Comparison of ENCODE assay signal across 9 cellular contexts in the genomic region with DNA sequence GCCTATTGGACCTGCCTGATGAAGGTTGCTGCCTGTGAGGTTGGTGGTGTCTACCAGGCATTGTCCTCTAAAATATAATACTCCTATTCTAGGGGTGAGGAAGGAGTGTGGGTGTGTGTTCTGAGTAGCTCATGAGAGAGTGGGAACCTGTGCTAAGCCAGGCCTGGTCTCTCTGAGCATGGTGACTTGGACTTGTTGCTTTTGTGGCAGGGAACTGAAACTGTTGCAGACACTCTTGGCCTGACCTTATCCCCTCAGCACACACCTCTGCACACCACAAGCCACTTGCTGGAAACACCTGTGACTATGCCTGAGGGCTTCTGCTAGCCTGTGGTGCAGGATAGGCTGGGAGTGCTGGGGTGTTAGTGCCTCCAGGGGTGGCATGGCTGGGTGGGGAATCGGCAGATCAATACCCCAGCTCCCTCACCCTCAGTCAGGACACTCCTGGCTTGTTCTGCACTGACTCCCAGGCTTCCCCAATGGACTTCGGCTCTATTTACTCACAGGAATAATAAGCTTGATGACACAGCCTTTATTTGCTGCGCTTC. TPM values are rescaled to one million over a fixed set of nuclear protein-coding genes. Genes with fewer than 3 reads are reported as not detected.
DNase-seq lines count a peak whose midpoint lies in the region; ATAC-seq and FAIRE-seq lines count a peak whose summit lies in the region.
"Had no signal": no experiment of that assay in that cellular context is flagged by ENCODE, and none has a peak within 500 bp of the region (broad histone marks: within the 10 kb centered on the region; RNA-seq: fewer than 3 reads in every experiment).

No MANE protein-coding gene starts in this region.

- peaks cover 21% of the 10 kb centered on the region for H3K4me1 Mint-ChIP-seq in T-helper 2 cell treated with Interferon-gamma antibody and Interleukin-4, amounts not matched to agents 5 μg/mL and 100 μg/mL, for 36 hours (ENCODE audit: low read depth)

- ATAC-seq in HG03095 (IDR thresholded peaks at IDR 0.05; ENCODE audit: unreplicated experiment): peak; percentile 58

- H3K27ac Mint-ChIP-seq in T-helper 2 cell treated with Interferon-gamma antibody and Interleukin-4, amounts not matched to agents 5 μg/mL and 100 μg/mL, for 36 hours: peak overlapping the region; percentile 16

- H3K4me3 ChIP-seq in SJCRH30: no peak overlapping the region

- no peak overlapping the region for H3K27ac ChIP-seq in SJCRH30
- H3K27ac ChIP-seq: epithelial cell of prostate had no signal

- no peaks in the 10 kb centered on the region for H3K36me3 ChIP-seq in SJCRH30

- no peaks in the 10 kb centered on the region for H3K4me1 ChIP-seq in SJCRH30

- peaks cover 2% of the 10 kb centered on the region for H3K36me3 Mint-ChIP-seq in T-helper 2 cell treated with Interferon-gamma antibody and Interleukin-4, amounts not matched to agents 5 μg/mL and 100 μg/mL, for 36 hours (ENCODE audit: low read depth)

- H3K27me3 Mint-ChIP-seq in T-helper 2 cell treated with Interferon-gamma antibody and Interleukin-4, amounts not matched to agents 5 μg/mL and 100 μg/mL, for 36 hours (ENCODE audit: low read depth): peaks cover 11% of the 10 kb centered on the region

- H3K27me3 ChIP-seq in SJCRH30: no peaks in the 10 kb centered on the region

- H3K9me3 ChIP-seq in SJCRH30 (replicated peaks): no peaks in the 10 kb centered on the region

- peak; percentile 61 for DNase-seq in CD1c-positive myeloid dendritic cell (ENCODE audit: extremely low spot score)
- no peak for DNase-seq in GM19239 (ENCODE audit: insufficient read length, low spot score)
- peak; percentile 19 for DNase-seq in T-helper 2 cell treated with Interferon-gamma antibody and Interleukin-4, amounts not matched to agents 5 μg/mL and 100 μg/mL, for 36 hours (ENCODE audit: low spot score)
- no peak for DNase-seq in hepatic stellate cell (ENCODE audit: low spot score)
- no peak for DNase-seq in SJCRH30
- DNase-seq in NCI-H146 (lab: John Stamatoyannopoulos, UW): no peak
- DNase-seq in NCI-H2081 treated with DMSO at 0.1 percent for 48 hours (lab: John Stamatoyannopoulos, UW): no peak

- no peaks in the 10 kb centered on the region for H3K9me3 Mint-ChIP-seq in T-helper 2 cell treated with Interferon-gamma antibody and Interleukin-4, amounts not matched to agents 5 μg/mL and 100 μg/mL, for 36 hours

- peak; percentile 100 for FAIRE-seq in GM19239 (lab: Jason Lieb, UNC)

- no peak overlapping the region for H3K4me3 Mint-ChIP-seq in T-helper 2 cell treated with Interferon-gamma antibody and Interleukin-4, amounts not matched to agents 5 μg/mL and 100 μg/mL, for 36 hours

RNA-seq across cellular contexts. Expression of a gene that starts 29.9 kb away (rescaled TPM):
- 0.45 and 0.68 TPM in 2 replicates for total RNA-seq in SJCRH30 (2014; rRNA removed; shearing (Covaris generic))

Comparison
In these comparisons a context has a peak if more than half of its experiments do, and no peak if none do; other contexts are left out.
1. DNase-seq: peak in CD1c-positive myeloid dendritic cell (single experiment) and T-helper 2 cell treated with Interferon-gamma antibody and Interleukin-4, amounts not matched to agents 5 μg/mL and 100 μg/mL, for 36 hours (single experiment); none in GM19239 (single experiment), hepatic stellate cell (single experiment), SJCRH30 (0 of 2), NCI-H146 (single experiment) and NCI-H2081 treated with DMSO at 0.1 percent for 48 hours (single experiment).